In genomic region chr12:64700532-64700931, GRCh38 we compare ENCODE assay signal across 1 cellular context.
TF ChIP-seq lines count a peak whose summit lies in the region.

No MANE protein-coding gene starts in this region.

TF ChIP-seq in H1, 55 proteins besides CTCF, POLR2A, EP300 and RAD21:
- no peak for TF ChIP-seq RBBP5 (IDR thresholded peaks at IDR 0.05; ENCODE audit: borderline replicate concordance, low read depth, low read length)
- no peak for TF ChIP-seq TAF7 (optimal IDR thresholded peaks at IDR 0.05; ENCODE audit: borderline replicate concordance, low read depth, low read length)
- no peak for TF ChIP-seq SIN3A (conservative IDR thresholded peaks at IDR 0.05 in 1 of 2, IDR thresholded peaks at IDR 0.05 in 1 of 2; ENCODE audit: low read depth in 1 of 2, low read length in 2 of 2)
- TF ChIP-seq HDAC2 (IDR thresholded peaks at IDR 0.05; ENCODE audit: borderline replicate concordance in 1 of 2, low read depth in 2 of 2, low read length in 2 of 2), result no peak
- TF ChIP-seq, protein P1, sequence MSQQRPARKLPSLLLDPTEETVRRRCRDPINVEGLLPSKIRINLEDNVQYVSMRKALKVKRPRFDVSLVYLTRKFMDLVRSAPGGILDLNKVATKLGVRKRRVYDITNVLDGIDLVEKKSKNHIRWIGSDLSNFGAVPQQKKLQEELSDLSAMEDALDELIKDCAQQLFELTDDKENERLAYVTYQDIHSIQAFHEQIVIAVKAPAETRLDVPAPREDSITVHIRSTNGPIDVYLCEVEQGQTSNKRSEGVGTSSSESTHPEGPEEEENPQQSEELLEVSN (IDR thresholded peaks at IDR 0.05), result no peak
- no peak for TF ChIP-seq MAX (IDR thresholded peaks at IDR 0.05)
- no peak for TF ChIP-seq USF2 (IDR thresholded peaks at IDR 0.05; ENCODE audit: low read length)
- no peak for TF ChIP-seq TAF1 (IDR thresholded peaks at IDR 0.05; ENCODE audit: low read depth, low read length)
